In the genomic region with DNA sequence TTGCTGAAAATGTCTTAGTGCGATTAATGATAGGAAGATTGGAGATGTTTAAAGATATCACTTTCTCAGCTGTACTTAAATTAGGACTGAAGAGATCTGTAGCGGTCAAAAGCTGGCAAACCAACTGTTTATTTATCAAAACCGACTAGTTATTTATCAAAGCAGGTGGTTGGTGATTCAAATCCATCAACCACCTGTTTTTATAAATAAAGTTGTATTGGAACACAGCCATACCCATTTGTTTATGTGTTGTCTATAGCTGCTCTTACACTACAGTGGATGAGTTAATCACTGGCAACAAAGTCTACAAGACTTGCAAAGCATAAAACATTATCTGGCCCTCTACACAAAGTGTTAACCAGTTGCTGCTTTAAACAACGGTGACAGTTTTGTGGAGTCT, we compare ENCODE assay signal across 20 cellular contexts.
"Had no signal": no experiment of that assay in that cellular context is flagged by ENCODE, and none has a peak within 500 bp of the region (broad histone marks: within the 10 kb centered on the region; RNA-seq: fewer than 3 reads in every experiment).

No MANE protein-coding gene starts in this region.

- H3K9me3 ChIP-seq: ascending aorta, right atrium auricular region, thyroid gland had no signal

- H3K36me3 ChIP-seq: ascending aorta, cardiac muscle cell, left lung, right atrium auricular region, thyroid gland had no signal

- H3K27me3 ChIP-seq: ascending aorta, cardiac muscle cell, left lung, right atrium auricular region, thyroid gland had no signal

- H3K27ac ChIP-seq: ascending aorta, cardiac muscle cell, dorsolateral prefrontal cortex, left lung, right atrium auricular region, skin epidermis, thyroid gland had no signal

- H3K4me3 ChIP-seq: ascending aorta, cardiac muscle cell, dorsolateral prefrontal cortex, left lung, right atrium auricular region, skin epidermis, thyroid gland had no signal

- ATAC-seq: left lung; natural killer cell treated with Interleukin-12 subunit alpha and Interleukin-12 subunit beta and Interleukin-15 and Interleukin-18, amount 100 ng/mL, for 72 hours; stimulated activated naive B cell treated with anti-CD40 and anti-IgM and Interleukin-4, amounts not matched to agents 10 μg/mL and 1 μg/mL and 100 μg/mL, for 72 hours had no signal

- H3K4me1 ChIP-seq: ascending aorta, left lung, right atrium auricular region, thyroid gland had no signal

- DNase-seq: activated CD4-positive, alpha-beta T cell treated with anti-CD3 and anti-CD28 coated beads, Interleukin-2, amount 50 U/mL, for 1 hour; activated CD4-positive, CD25-positive, alpha-beta regulatory T cell; activated CD8-positive, alpha-beta memory T cell treated with anti-CD3 and anti-CD28 coated beads for 24 hours; activated naive CD4-positive, alpha-beta T cell treated with anti-CD3 and anti-CD28 coated beads for 36 hours; dorsolateral prefrontal cortex; hippocampal formation; kidney; left lung; nucleus accumbens; stimulated activated CD4-positive, alpha-beta T cell treated with anti-CD3 and anti-CD28 coated beads, Interleukin-15, amount 100 ng/mL, for 24 hours; stimulated activated CD4-positive, alpha-beta T cell treated with anti-CD3 and anti-CD28 coated beads, Interleukin-4, amount 100 ng/mL, for 1 hour; stimulated activated naive B cell treated with anti-CD40 and anti-IgM and Interleukin-4, amounts not matched to agents 10 μg/mL and 1 μg/mL and 100 μg/mL, for 72 hours; T-helper 2 cell; thyroid gland had no signal

- FAIRE-seq: TTC549 had no signal
